In the genomic region with DNA sequence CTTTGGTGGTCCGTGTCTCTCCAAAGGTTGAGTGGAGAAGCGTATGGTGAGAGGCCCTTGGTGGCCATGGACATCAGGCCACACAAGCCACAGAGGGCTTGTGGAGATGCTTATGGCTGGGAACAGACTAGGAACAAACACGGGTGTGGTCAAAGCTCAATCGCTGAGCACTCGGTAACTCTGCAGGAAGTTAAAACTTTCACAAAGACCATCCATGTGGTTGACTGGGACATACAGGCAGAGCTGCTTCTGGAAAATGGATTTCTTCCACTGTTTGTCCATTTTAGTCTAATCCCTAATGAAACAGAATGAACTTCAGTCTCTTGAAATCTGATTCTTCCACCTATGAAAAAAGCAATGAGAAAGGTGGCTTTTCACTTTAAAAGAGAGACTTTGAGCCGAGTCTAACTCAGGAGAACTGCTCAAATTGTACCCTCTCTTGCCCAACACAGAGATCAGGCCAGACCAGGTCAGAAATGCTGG, we compare ENCODE assay signal across 22 cellular contexts. TPM values are rescaled to one million over a fixed set of nuclear protein-coding genes. Genes with fewer than 3 reads are reported as not detected.
DNase-seq lines count a peak whose midpoint lies in the region; ATAC-seq and TF ChIP-seq lines count a peak whose summit lies in the region.
"Had no signal": no experiment of that assay in that cellular context is flagged by ENCODE, and none has a peak within 500 bp of the region (broad histone marks: within the 10 kb centered on the region; RNA-seq: fewer than 3 reads in every experiment).

No MANE protein-coding gene starts in this region.

- no peaks in the 10 kb centered on the region for H3K4me1 Mint-ChIP-seq in stimulated activated effector memory CD8-positive, alpha-beta T cell treated with anti-CD3 and anti-CD28 coated beads, Interleukin-12 subunit alpha, Interleukin-12 subunit beta, amount 100 ng/mL, for 72 hours
- H3K4me1 Mint-ChIP-seq: GM23338, H9 had no signal

- peak overlapping the region; percentile 40 for H3K27ac Mint-ChIP-seq in stimulated activated effector memory CD8-positive, alpha-beta T cell treated with anti-CD3 and anti-CD28 coated beads, Interleukin-12 subunit alpha, Interleukin-12 subunit beta, amount 100 ng/mL, for 72 hours
- H3K27ac Mint-ChIP-seq: B cell; CD4-positive, alpha-beta T cell; GM23338 had no signal

- no peaks in the 10 kb centered on the region for H3K4me1 ChIP-seq in esophagus muscularis mucosa
- H3K4me1 ChIP-seq in right lobe of liver = peaks cover 0 to 17% (median 4%) of the 10 kb centered on the region in 4 donors
- no peaks in the 10 kb centered on the region for H3K4me1 ChIP-seq in SJCRH30
- H3K4me1 ChIP-seq: BLaER1 had no signal

- H3K4me3 ChIP-seq in esophagus muscularis mucosa (no peak overlapping the region), right lobe of liver (no peak overlapping the region), SJCRH30 (no peak overlapping the region)
- H3K4me3 ChIP-seq: BLaER1, GM12878, GM23338 had no signal

- no peaks in the 10 kb centered on the region for H3K27me3 ChIP-seq in esophagus muscularis mucosa
- H3K27me3 ChIP-seq in right lobe of liver = no peaks in the 10 kb centered on the region
- H3K27me3 ChIP-seq in SJCRH30 = 0 out of 2 replicates have a peak, but pooled peaks cover 3% of the 10 kb centered on the region
- H3K27me3 ChIP-seq: BLaER1 had no signal

- H3K9me3 Mint-ChIP-seq in stimulated activated effector memory CD8-positive, alpha-beta T cell treated with anti-CD3 and anti-CD28 coated beads, Interleukin-12 subunit alpha, Interleukin-12 subunit beta, amount 100 ng/mL, for 72 hours = no peaks in the 10 kb centered on the region
- H3K9me3 Mint-ChIP-seq: CD4-positive, alpha-beta T cell; CD8-positive, alpha-beta memory T cell; GM23338; H9 had no signal

- TF ChIP-seq POLR2A in esophagus muscularis mucosa (IDR thresholded peaks at IDR 0.05; ENCODE audit: low read depth) (no peak), right lobe of liver (IDR thresholded peaks at IDR 0.05) (no peak)

- TF ChIP-seq CTCF in esophagus muscularis mucosa (IDR thresholded peaks at IDR 0.05) = no peak
- TF ChIP-seq CTCF in right lobe of liver (IDR thresholded peaks at IDR 0.05) = no peak

- intact Hi-C loops in esophagus muscularis mucosa (cut with DNase I) (loop anchor here (5.0 kb wide), 1 partner anchor 433 kb away; no protein-coding TSS in a partner anchor), right lobe of liver (cut with DNase I) (loop anchor here in 1 of 2 donors (10.0 kb wide), 1 partner anchor 70 kb away; no protein-coding TSS in a partner anchor)

- no peaks in the 10 kb centered on the region for H3K9me3 ChIP-seq in esophagus muscularis mucosa
- H3K9me3 ChIP-seq in right lobe of liver = no peaks in the 10 kb centered on the region
- H3K9me3 ChIP-seq in SJCRH30 (replicated peaks) = no peaks in the 10 kb centered on the region
- H3K9me3 ChIP-seq: BLaER1 had no signal

- H3K27ac ChIP-seq in esophagus muscularis mucosa (replicated peaks in 1 of 4) (no peak overlapping the region), right lobe of liver (peak overlapping the region in 2 of 3 donors; percentile 70 to 88), SJCRH30 (no peak overlapping the region)
- H3K27ac ChIP-seq: BLaER1, C4-2B had no signal

- ATAC-seq in left lobe of liver = peak; percentile 69
- ATAC-seq in right lobe of liver = peak; percentile 46 to 70 (median 64)
- ATAC-seq in stimulated activated effector memory CD8-positive, alpha-beta T cell treated with anti-CD3 and anti-CD28 coated beads, Interleukin-12 subunit alpha, Interleukin-12 subunit beta, amount 100 ng/mL, for 72 hours = no peak
- ATAC-seq: GM12878, GM23338, HCT116 had no signal

- peak; percentile 55 for DNase-seq in esophagus muscularis mucosa (ENCODE audit: extremely low spot score)
- DNase-seq in left lobe of liver (ENCODE audit: low spot score) = no peak
- DNase-seq in right lobe of liver = no peak
- no peak for DNase-seq in stimulated activated effector memory CD8-positive, alpha-beta T cell treated with anti-CD3 and anti-CD28 coated beads, Interleukin-12 subunit alpha, Interleukin-12 subunit beta, amount 100 ng/mL, for 72 hours (ENCODE audit: low spot score in 2 of 2)
- DNase-seq in hepatic stellate cell (ENCODE audit: low spot score) = no peak
- DNase-seq in Ammon's horn (ENCODE audit: low spot score) = no peak
- no peak for DNase-seq in SJCRH30
- DNase-seq in NCI-H2107 (lab: John Stamatoyannopoulos, UW) = no peak
- DNase-seq: CD4-positive, alpha-beta T cell; CD8-positive, alpha-beta memory T cell; DMS 273 treated with DMSO at 0.1 percent for 48 hours; DMS79; EL; GDM1; H9 had no signal

- peaks cover 0 to 48% (median 13%) of the 10 kb centered on the region in 4 donors for H3K36me3 ChIP-seq in esophagus muscularis mucosa
- H3K36me3 ChIP-seq in right lobe of liver = no peaks in the 10 kb centered on the region
- no peaks in the 10 kb centered on the region; the same call in 1 of the 2 replicates for H3K36me3 ChIP-seq in SJCRH30

- WGBS in esophagus muscularis mucosa = 72% methylated on average over 6 of the region's 6 CpGs
- WGBS in right lobe of liver (ENCODE audit: insufficient coverage, low coverage, low lambda C conversion rate, missing lambda C conversion rate) = 43% methylated on average over 6 of the region's 6 CpGs

- H3K4me3 Mint-ChIP-seq in stimulated activated effector memory CD8-positive, alpha-beta T cell treated with anti-CD3 and anti-CD28 coated beads, Interleukin-12 subunit alpha, Interleukin-12 subunit beta, amount 100 ng/mL, for 72 hours = no peak overlapping the region
- H3K4me3 Mint-ChIP-seq: B cell; CD4-positive, alpha-beta T cell; CD8-positive, alpha-beta memory T cell; GM23338; H9 had no signal

- peaks cover 46% of the 10 kb centered on the region for H3K36me3 Mint-ChIP-seq in stimulated activated effector memory CD8-positive, alpha-beta T cell treated with anti-CD3 and anti-CD28 coated beads, Interleukin-12 subunit alpha, Interleukin-12 subunit beta, amount 100 ng/mL, for 72 hours

- TF ChIP-seq EP300 in esophagus muscularis mucosa (IDR thresholded peaks at IDR 0.05) = no peak

RNA-seq across cellular contexts. Expression of gene GDF7, which starts 17.7 kb away (rescaled TPM):
- total RNA-seq in esophagus muscularis mucosa (10 to 100 TPM in 1 of 4 donors, 1 to 10 TPM in 3; 2.7 to 10.4 (median 7.4) TPM), left lobe of liver (3.5 TPM), right lobe of liver (1 to 10 TPM in 5 of 6 experiments, under 1 TPM in 1; 0.95 to 5.0 (median 2.9) TPM)
- 0.02 and 0.03 TPM in 2 replicates for total RNA-seq in SJCRH30 (2014; rRNA removed; shearing (Covaris generic))
- total RNA-seq: A673; CD8-positive, alpha-beta memory T cell had no signal

RNA-seq across cellular contexts. Expression of gene HS1BP3, which starts 33.7 kb away (rescaled TPM):
- 10 to 100 TPM; 42.6 to 95.6 (median 60.0) TPM for total RNA-seq in esophagus muscularis mucosa
- total RNA-seq in left lobe of liver = 20.1 TPM
- 10 to 100 TPM; 17.5 to 34.7 (median 20.2) TPM for total RNA-seq in right lobe of liver
- total RNA-seq in SJCRH30 (2014; rRNA removed; shearing (Covaris generic)) = 14.0 and 14.7 TPM in 2 replicates

Comparison
In these comparisons a context has a peak if more than half of its experiments do, and no peak if none do; other contexts are left out.
1. H3K27ac ChIP-seq: peak in right lobe of liver (2 of 3); none in esophagus muscularis mucosa (0 of 4) and SJCRH30 (single experiment).